In the genomic region with DNA sequence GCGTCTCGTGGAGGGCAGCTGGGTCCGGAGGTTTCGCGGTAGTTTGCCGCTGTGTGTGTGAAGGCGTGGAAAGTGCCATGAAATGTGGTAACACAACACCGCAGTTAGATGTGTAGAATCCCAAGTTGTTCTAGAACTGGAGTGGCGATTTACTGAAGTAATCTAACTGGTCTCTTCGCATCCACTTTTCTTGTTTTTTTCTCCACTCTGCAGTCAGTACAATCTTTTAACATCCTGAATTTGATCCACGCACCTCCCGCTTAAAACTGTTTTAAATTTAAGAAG, we compare ENCODE assay signal across 8 cellular contexts. TPM values are rescaled to one million over a fixed set of nuclear protein-coding genes. Genes with fewer than 3 reads are reported as not detected.
A peak's percentile ranks its signal among the peaks of the same experiment; 100 is the strongest.
DNase-seq lines count a peak whose midpoint lies in the region; ATAC-seq, FAIRE-seq and TF ChIP-seq lines count a peak whose summit lies in the region.

No MANE protein-coding gene starts in this region.

- H3K79me2 ChIP-seq in PC-3 (ENCODE audit: low read length) = peaks cover 68% of the 10 kb centered on the region
- peaks cover 48% of the 10 kb centered on the region for H3K79me2 ChIP-seq in endothelial cell of umbilical vein (ENCODE audit: control insufficient read depth, insufficient read depth, low read length)

- 0 to 1% methylated on average over 12 of the region's 12 CpGs for WGBS in pancreas, 2 donors

- dilution Hi-C loops in endothelial cell of umbilical vein (cut with MboI; ENCODE audit: extremely low pct_ligation_motif_present, low sequenced_read_pairs) = no loop called here

- CTCF ChIA-PET in PC-3 (lab: Charles Lee) (no interaction called here), endothelial cell of umbilical vein (lab: Charles Lee) (interaction anchor here (0.9 to 3.6 kb wide), 4 partner anchors 11 to 182 kb away, joined by 3 to 28 read pairs (median 4); no protein-coding TSS in a partner anchor)

- TF ChIP-seq CTCF in GM12864 (IDR thresholded peaks at IDR 0.05; ENCODE audit: low read depth, low read length, missing control alignments) = no peak
- TF ChIP-seq CTCF in PC-3 (conservative IDR thresholded peaks at IDR 0.05; ENCODE audit: low read depth, low read length) = no peak
- no peak for TF ChIP-seq CTCF in endothelial cell of umbilical vein (IDR thresholded peaks at IDR 0.05; ENCODE audit: extremely low read depth in 1 of 2, insufficient read depth in 1 of 2, low read depth in 1 of 2, low read length in 2 of 2)
- no peak for TF ChIP-seq CTCF in pancreas (IDR thresholded peaks at IDR 0.05)

- H3K9ac ChIP-seq in PC-3 (ENCODE audit: low read length) (peak overlapping the region; percentile 91), endothelial cell of umbilical vein (replicated peaks; ENCODE audit: extremely low read depth, insufficient read depth, low read length) (peak overlapping the region; percentile 95)

- H3K27ac ChIP-seq in PC-3 (ENCODE audit: low read length) (peak overlapping the region; percentile 60), endothelial cell of umbilical vein (ENCODE audit: insufficient read depth, low read depth, low read length) (peak overlapping the region; percentile 64), pancreas (peak overlapping the region; percentile 90 to 98 (median 93))

- TF ChIP-seq POLR2A in endothelial cell of umbilical vein (IDR thresholded peaks at IDR 0.05; ENCODE audit: low read depth, low read length) = no peak

- BruUV-seq in PC-3 (replicated peaks; lab: Mats Ljungman, UMichigan) (TSS peak; percentile 88), endothelial cell of umbilical vein (replicated peaks; lab: Mats Ljungman, UMichigan) (no TSS peak)

- H4K20me1 ChIP-seq in PC-3 (ENCODE audit: low read length) (no peaks in the 10 kb centered on the region), endothelial cell of umbilical vein (replicated peaks; ENCODE audit: control insufficient read depth, extremely low read depth, insufficient read depth, low read length) (no peaks in the 10 kb centered on the region)

- no peaks in the 10 kb centered on the region for H3K27me3 ChIP-seq in PC-3 (ENCODE audit: low read length)
- no peaks in the 10 kb centered on the region for H3K27me3 ChIP-seq in endothelial cell of umbilical vein (ENCODE audit: control insufficient read depth in 2 of 2, insufficient read depth in 2 of 2, low read length in 2 of 2)
- no peaks in the 10 kb centered on the region for H3K27me3 ChIP-seq in pancreas

- FAIRE-seq in endothelial cell of umbilical vein (lab: Jason Lieb, UNC) (no peak), pancreas (lab: Jason Lieb, UNC) (no peak)

- no peaks in the 10 kb centered on the region for H3F3A ChIP-seq in PC-3 (ENCODE audit: low read length, unreplicated experiment)

- peak; percentile 26; the same call in 1 of the 2 replicates for ATAC-seq in PC-3
- ATAC-seq in pancreas = peak in 3 of 4 donors; percentile 8 to 28 (median 21)
- ATAC-seq in left lobe of liver = no peak
- no peak for ATAC-seq in GM19324 (IDR thresholded peaks at IDR 0.05; ENCODE audit: low FRiP score, unreplicated experiment)
- ATAC-seq in GM21515 (IDR thresholded peaks at IDR 0.05; ENCODE audit: unreplicated experiment) = no peak

- H3K4me1 ChIP-seq in PC-3 (ENCODE audit: insufficient read depth, low read length) (peaks cover 16% of the 10 kb centered on the region), endothelial cell of umbilical vein (ENCODE audit: control insufficient read depth, extremely low read depth, insufficient read depth, low read length) (peaks cover 29% of the 10 kb centered on the region), pancreas (peaks cover 0 to 7% (median 4%) of the 10 kb centered on the region in 3 donors)

- POLR2A ChIA-PET in PC-3 (lab: Charles Lee; ENCODE audit: unreplicated experiment) = interaction anchor here (0.8 kb wide), 1 partner anchor 51 kb away, joined by 3 read pairs; no protein-coding TSS in a partner anchor
- POLR2A ChIA-PET in endothelial cell of umbilical vein (lab: Charles Lee) = interaction anchor here (1.0 to 1.6 kb wide), 3 partner anchors 38 to 147 kb away, joined by 4 to 6 read pairs (median 4); partner anchors contain the start of gene NDUFB4

- H3K4me3 ChIP-seq in GM12864 (ENCODE audit: low read depth, low read length) (peak overlapping the region; percentile 97), PC-3 (ENCODE audit: low read length) (peak overlapping the region; percentile 93), endothelial cell of umbilical vein (replicated peaks in 1 of 3; ENCODE audit: insufficient read depth in 1 of 3, low read depth in 1 of 3, low read length in 3 of 3) (peak overlapping the region; percentile 67 to 96 (median 81)), pancreas (peak overlapping the region; percentile 69 to 96 (median 84))

- DNase-seq in GM12864 (ENCODE audit: low read depth) (no peak), PC-3 (peak; percentile 27), endothelial cell of umbilical vein (ENCODE audit: low read depth, low spot score) (no peak), pancreas (no peak), activated gamma-delta T cell (lab: John Stamatoyannopoulos, UW) (no peak), left lobe of liver (ENCODE audit: low spot score) (no peak)

- H3K9me3 ChIP-seq in PC-3 (ENCODE audit: low read length) (no peaks in the 10 kb centered on the region), endothelial cell of umbilical vein (replicated peaks; ENCODE audit: control insufficient read depth, insufficient read depth, low read length) (no peaks in the 10 kb centered on the region), pancreas (no peaks in the 10 kb centered on the region)

- no peaks in the 10 kb centered on the region for H3K9me2 ChIP-seq in PC-3 (replicated peaks; ENCODE audit: low read length)

- H3K9me1 ChIP-seq in endothelial cell of umbilical vein (replicated peaks; ENCODE audit: control insufficient read depth, extremely low read depth, insufficient read depth, low read length) = no peaks in the 10 kb centered on the region

- H2AFZ ChIP-seq in PC-3 (ENCODE audit: low read length) = peak overlapping the region; percentile 80
- peak overlapping the region; percentile 42 for H2AFZ ChIP-seq in endothelial cell of umbilical vein (ENCODE audit: low read depth, low read length)

- intact Hi-C loops in PC-3 (cut with micrococcal nuclease) (loop anchor here (2.0 to 5.0 kb wide), 2 partner anchors 182 to 326 kb away; no protein-coding TSS in a partner anchor), endothelial cell of umbilical vein (cut with micrococcal nuclease) (loop anchor here (2.0 to 5.0 kb wide), 2 partner anchors 116 to 166 kb away; partner anchors contain the start of gene STXBP5L), pancreas (cut with DNase I) (no loop called here)

- H3K36me3 ChIP-seq in PC-3 (ENCODE audit: low read depth, low read length) = peaks cover 4% of the 10 kb centered on the region; the same call in 1 of the 2 replicates
- H3K36me3 ChIP-seq in endothelial cell of umbilical vein (ENCODE audit: control insufficient read depth in 2 of 2, extremely low read depth in 1 of 2, insufficient read depth in 2 of 2, low read length in 2 of 2) = no peaks in the 10 kb centered on the region
- no peaks in the 10 kb centered on the region for H3K36me3 ChIP-seq in pancreas

- H3K4me2 ChIP-seq in PC-3 (ENCODE audit: low read length) (peak overlapping the region; percentile 93), endothelial cell of umbilical vein (ENCODE audit: insufficient read depth, low read length) (peak overlapping the region; percentile 92)

TF ChIP-seq in endothelial cell of umbilical vein, 7 proteins besides CTCF, POLR2A, EP300 and RAD21:
- TF ChIP-seq, protein P1, sequence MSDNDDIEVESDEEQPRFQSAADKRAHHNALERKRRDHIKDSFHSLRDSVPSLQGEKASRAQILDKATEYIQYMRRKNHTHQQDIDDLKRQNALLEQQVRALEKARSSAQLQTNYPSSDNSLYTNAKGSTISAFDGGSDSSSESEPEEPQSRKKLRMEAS (IDR thresholded peaks at IDR 0.05; ENCODE audit: insufficient read depth, insufficient read length) = no peak
- TF ChIP-seq GATA2 (IDR thresholded peaks at IDR 0.05; ENCODE audit: insufficient read depth, insufficient read length, low read depth, low read length) (no peak), FOS (IDR thresholded peaks at IDR 0.05; ENCODE audit: borderline replicate concordance, insufficient read depth, low read length) (no peak), JUN (IDR thresholded peaks at IDR 0.05; ENCODE audit: borderline replicate concordance, insufficient read depth, insufficient read length, low read depth) (no peak), MYC (IDR thresholded peaks at IDR 0.05; ENCODE audit: low read depth, low read length) (no peak), POLR2AphosphoS5 (IDR thresholded peaks at IDR 0.05; ENCODE audit: insufficient read depth, low read depth, low read length) (no peak), EZH2 (IDR thresholded peaks at IDR 0.05; ENCODE audit: borderline replicate concordance, low read depth, low read length, severe bottlenecking) (no peak)

RNA-seq across cellular contexts. Expression of gene GTF2E1, which starts 0.5 kb away (rescaled TPM):
- 10.7 and 15.2 TPM in 2 replicates for total RNA-seq in PC-3 (2014; rRNA removed)
- 25.5 and 27.7 TPM in 2 replicates for total RNA-seq in endothelial cell of umbilical vein
- 7.3 and 10.6 TPM in 2 replicates for polyA plus RNA-seq in endothelial cell of umbilical vein
- polyA plus RNA-seq in endothelial cell of umbilical vein (2011; cell fraction: cytosol; rRNA removed) = 11.6 and 11.9 TPM in 2 replicates
- 5.6 and 9.8 TPM in 2 replicates for polyA plus RNA-seq in endothelial cell of umbilical vein (2011; cell fraction: nucleus; rRNA removed)
- 13.8 and 18.4 TPM in 2 replicates for polyA plus RNA-seq in endothelial cell of umbilical vein (2012)
- 18.9 and 24.6 TPM in 2 replicates for polyA minus RNA-seq in endothelial cell of umbilical vein
- polyA minus RNA-seq in endothelial cell of umbilical vein (2011; cell fraction: cytosol; rRNA and poly(A)+ RNA removed) = 13.4 TPM
- polyA minus RNA-seq in endothelial cell of umbilical vein (2011; cell fraction: nucleus; rRNA and poly(A)+ RNA removed) = 4.8 and 10.3 TPM in 2 replicates
- 1 to 10 TPM; 3.8 to 9.7 (median 7.7) TPM for total RNA-seq in pancreas
- polyA plus RNA-seq in pancreas = 1 to 10 TPM; 2.7 to 3.2 TPM
- total RNA-seq in left lobe of liver = 7.1 TPM

RNA-seq across cellular contexts. Expression of gene RABL3, which starts 0.7 kb away (rescaled TPM):
- total RNA-seq in PC-3 (2014; rRNA removed) (21.3 and 24.3 TPM in 2 replicates), endothelial cell of umbilical vein (24.9 and 25.9 TPM in 2 replicates), pancreas (10 to 100 TPM in 2 of 6 donors, 1 to 10 TPM in 4; 6.8 to 14.8 (median 8.6) TPM), left lobe of liver (13.7 TPM)
- polyA plus RNA-seq in endothelial cell of umbilical vein (2.6 and 4.3 TPM in 2 replicates), pancreas (1 to 10 TPM; 2.1 to 7.1 TPM)
- 5.0 TPM in 2 replicates for polyA plus RNA-seq in endothelial cell of umbilical vein (2011; cell fraction: cytosol; rRNA removed)
- 4.3 and 6.3 TPM in 2 replicates for polyA plus RNA-seq in endothelial cell of umbilical vein (2011; cell fraction: nucleus; rRNA removed)
- polyA plus RNA-seq in endothelial cell of umbilical vein (2012) = 11.5 and 18.0 TPM in 2 replicates
- 6.6 and 9.5 TPM in 2 replicates for polyA minus RNA-seq in endothelial cell of umbilical vein
- 4.0 TPM for polyA minus RNA-seq in endothelial cell of umbilical vein (2011; cell fraction: cytosol; rRNA and poly(A)+ RNA removed)
- polyA minus RNA-seq in endothelial cell of umbilical vein (2011; cell fraction: nucleus; rRNA and poly(A)+ RNA removed) = 7.1 and 10.3 TPM in 2 replicates

Comparison
In these comparisons a context has a peak if more than half of its experiments do, and no peak if none do; other contexts are left out.
1. ATAC-seq: peak in PC-3 (single experiment) and pancreas (3 of 4); none in left lobe of liver (single experiment), GM19324 (single experiment) and GM21515 (single experiment).
2. intact Hi-C loops: an anchor here in PC-3 (2.0 to 5.0 kb wide) and endothelial cell of umbilical vein (2.0 to 5.0 kb wide); none called in pancreas.
3. Peak in every context shown above with its lines, with median percentiles within 50 percentile points of each other: H3K4me3 ChIP-seq and H3K27ac ChIP-seq.